8 cellular contexts compared by ENCODE assay signal in the genomic region with DNA sequence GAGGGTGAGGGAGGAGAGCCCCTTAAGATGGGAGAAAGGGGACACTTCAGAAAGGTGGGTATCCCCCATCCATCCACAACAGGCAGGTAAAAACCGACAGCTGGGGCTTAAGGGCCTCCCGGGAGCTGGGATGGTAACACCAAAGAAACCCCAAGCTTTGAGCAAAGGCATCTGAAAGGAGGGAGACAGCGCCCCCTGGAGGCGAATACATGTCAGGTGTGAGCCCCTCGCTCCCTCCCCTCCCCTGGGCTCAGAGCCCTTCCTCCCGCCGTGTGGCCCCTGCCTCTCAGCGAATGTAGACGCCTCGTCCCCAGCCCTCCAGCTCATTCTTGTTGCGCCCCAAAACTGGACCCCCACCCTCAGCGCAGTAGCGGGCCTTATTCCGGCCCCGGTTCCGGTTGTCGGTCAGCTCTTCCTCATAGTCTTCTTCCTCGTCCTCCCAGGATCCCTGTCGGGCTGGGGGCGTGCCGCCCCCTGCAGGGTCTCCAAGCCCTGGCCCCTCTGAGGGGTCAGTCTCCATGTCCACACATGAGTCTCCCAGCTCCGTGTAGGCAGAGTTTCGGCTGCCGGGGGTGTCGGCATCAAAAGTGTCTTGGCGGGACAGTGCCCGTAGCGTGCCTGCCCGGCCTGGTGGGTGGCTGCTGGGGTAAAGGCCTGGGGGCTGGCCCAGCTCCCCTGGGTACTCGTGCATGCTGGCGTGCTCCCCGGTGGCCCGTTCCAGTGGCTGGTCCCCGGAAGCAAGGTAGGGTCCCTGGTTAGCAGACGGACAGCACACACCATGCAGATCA. TPM values are rescaled to one million over a fixed set of nuclear protein-coding genes. Genes with fewer than 3 reads are reported as not detected.
DNase-seq lines count a peak whose midpoint lies in the region; ATAC-seq and TF ChIP-seq lines count a peak whose summit lies in the region.

No MANE protein-coding gene starts in this region.

- H3K9me3 ChIP-seq in BLaER1 treated with 17β-estradiol and CSF1 and Interleukin-3, amounts not matched to agents 10 nM and 100 nM (replicated peaks in 1 of 11): 0 out of 22 replicates have a peak, but pooled peaks cover 0 to 5% (median 0%) of the 10 kb centered on the region in 11 experiments
- no peaks in the 10 kb centered on the region for H3K9me3 ChIP-seq in transverse colon

- peaks cover 32 to 49% (median 41%) of the 10 kb centered on the region in 11 experiments for H3K36me3 ChIP-seq in BLaER1 treated with 17β-estradiol and CSF1 and Interleukin-3, amounts not matched to agents 10 nM and 100 nM
- H3K36me3 ChIP-seq in transverse colon: no peaks in the 10 kb centered on the region

- H3K4me3 ChIP-seq in BLaER1 treated with 17β-estradiol and CSF1 and Interleukin-3, amounts not matched to agents 10 nM and 100 nM: peak overlapping the region in 2 of 10 experiments; percentile 6 to 28; a peak in 2 of 20 replicates
- H3K4me3 ChIP-seq in HL-60 (replicated peaks; ENCODE audit: insufficient read depth, low read length) (peak overlapping the region; percentile 40), transverse colon (no peak overlapping the region)

- WGBS in transverse colon (ENCODE audit: low coverage in 1 of 2), 2 donors: 58% methylated on average over 30 of the region's 35 CpGs; no CpG with 5 or more reads in 1 of the 2 donors

- peak; percentile 88 for TF ChIP-seq CTCF in HL-60 (IDR thresholded peaks at IDR 0.05; ENCODE audit: insufficient read depth, low read length)
- TF ChIP-seq CTCF in transverse colon (IDR thresholded peaks at IDR 0.05): peak; percentile 80 to 92 (median 85)

- TF ChIP-seq EP300 in transverse colon (IDR thresholded peaks at IDR 0.05; ENCODE audit: low read depth): no peak

- peak overlapping the region; percentile 67 to 99 (median 89) for H3K4me2 ChIP-seq in BLaER1 treated with 17β-estradiol and CSF1 and Interleukin-3, amounts not matched to agents 10 nM and 100 nM

- peaks cover 32 to 72% (median 71%) of the 10 kb centered on the region in 10 experiments for H3K4me1 ChIP-seq in BLaER1 treated with 17β-estradiol and CSF1 and Interleukin-3, amounts not matched to agents 10 nM and 100 nM
- peaks cover 0 to 19% (median 9%) of the 10 kb centered on the region in 4 donors for H3K4me1 ChIP-seq in transverse colon

- in situ Hi-C loops in transverse colon (cut with MboI; ENCODE audit: low pct_ligation_motif_present in 1 of 4, low pct_unique_long_range_greater_than_20kb in 1 of 4, low sequenced_read_pairs in 3 of 4): loop anchor here in 2 of 4 donors (10.0 to 25.0 kb wide), 3 partner anchors 60 to 313 kb away; a partner anchor contains a TSS

- DNase-seq in HL-60 (ENCODE audit: low read depth in 1 of 2, low spot score in 1 of 2) (peak; percentile 69 to 78), OCI-M1 (lab: John Stamatoyannopoulos, UW) (peak; percentile 72), fibroblast of peridontal ligament (ENCODE audit: extremely low read depth) (peak; percentile 66), nucleus accumbens (lab: John Stamatoyannopoulos, UW) (peak in 38 of 56 donors; percentile 5 to 86 (median 41)), transverse colon (peak; percentile 78)
- peak; percentile 81 to 83 for DNase-seq in activated T-cell treated with anti-CD3 and anti-CD28 coated beads, Interleukin-2, amount 50 U/mL, for 48 hours

- no peak for ATAC-seq in HG03097 (IDR thresholded peaks at IDR 0.05; ENCODE audit: low FRiP score, unreplicated experiment)

- no peak for TF ChIP-seq POLR2A in transverse colon (IDR thresholded peaks at IDR 0.05)

- peak overlapping the region in 10 of 11 experiments; percentile 0 to 75 (median 52); a peak in 13 of 22 replicates for H3K9ac ChIP-seq in BLaER1 treated with 17β-estradiol and CSF1 and Interleukin-3, amounts not matched to agents 10 nM and 100 nM

- peaks cover 0 to 26% (median 0%) of the 10 kb centered on the region in 11 experiments; a peak in 5 of 22 replicates for H3K27me3 ChIP-seq in BLaER1 treated with 17β-estradiol and CSF1 and Interleukin-3, amounts not matched to agents 10 nM and 100 nM
- H3K27me3 ChIP-seq in HL-60 (ENCODE audit: insufficient read depth, poor library complexity, severe bottlenecking) (no peaks in the 10 kb centered on the region), transverse colon (no peaks in the 10 kb centered on the region)

- peak overlapping the region in 7 of 11 experiments; percentile 42 to 85 (median 69); a peak in 13 of 22 replicates for H3K27ac ChIP-seq in BLaER1 treated with 17β-estradiol and CSF1 and Interleukin-3, amounts not matched to agents 10 nM and 100 nM
- H3K27ac ChIP-seq in HL-60 (replicated peaks) (peak overlapping the region; percentile 37), transverse colon (no peak overlapping the region)

- peaks cover 0 to 71% (median 12%) of the 10 kb centered on the region in 11 experiments; a peak in 13 of 22 replicates for H4K20me1 ChIP-seq in BLaER1 treated with 17β-estradiol and CSF1 and Interleukin-3, amounts not matched to agents 10 nM and 100 nM

- intact Hi-C loops in transverse colon (cut with DNase I; ENCODE audit: low total_unique reads): no loop called here

RNA-seq across cellular contexts. Expression of a gene that starts 9.1 kb away (rescaled TPM):
- total RNA-seq in transverse colon: not detected

RNA-seq across cellular contexts. Expression of a gene that starts 22.4 kb away (rescaled TPM):
- 10 to 100 TPM; 10.1 to 21.7 (median 11.6) TPM for total RNA-seq in transverse colon

RNA-seq across cellular contexts. Expression of a gene that starts 23.7 kb away (rescaled TPM):
- 10 to 100 TPM in 1 of 4 donors, 1 to 10 TPM in 3; 1.6 to 26.2 (median 4.3) TPM for total RNA-seq in transverse colon

RNA-seq across cellular contexts. Expression of a gene that starts 25.0 kb away (rescaled TPM):
- total RNA-seq in transverse colon: 1,000 to 10,000 TPM; 1,146 to 2,715 (median 2,002) TPM

RNA-seq across cellular contexts. Expression of a gene that starts 50.6 kb away (rescaled TPM):
- total RNA-seq in transverse colon: not detected

Comparison
In these comparisons a context has a peak if more than half of its experiments do, and no peak if none do; other contexts are left out.
1. H3K27ac ChIP-seq: peak in BLaER1 treated with 17β-estradiol and CSF1 and Interleukin-3, amounts not matched to agents 10 nM and 100 nM (7 of 11) and HL-60 (single experiment); none in transverse colon (0 of 4).
2. Peak in every context shown above with its lines, with median percentiles within 50 percentile points of each other: DNase-seq.